Comparison of ENCODE assay signal across 36 cellular contexts in the genomic region with DNA sequence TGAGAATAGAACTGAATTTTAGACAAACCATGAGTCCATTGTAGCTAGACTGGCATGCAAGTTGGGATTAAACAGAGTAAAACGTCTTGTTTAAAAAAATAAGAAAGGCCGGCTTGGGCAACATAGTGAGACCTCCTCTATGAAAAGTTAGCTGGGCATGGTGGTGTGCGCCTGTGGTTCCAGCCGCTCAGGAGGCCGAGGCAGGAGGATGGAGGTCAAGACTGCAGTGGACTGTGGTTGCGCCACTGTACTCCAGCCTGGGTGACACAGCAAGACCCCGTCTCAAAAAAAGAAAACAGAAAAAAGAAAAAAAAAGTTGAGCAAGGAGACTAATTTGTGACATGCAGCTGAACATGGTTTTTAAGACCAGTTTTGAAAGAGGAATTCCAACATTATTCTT. TPM values are rescaled to one million over a fixed set of nuclear protein-coding genes. Genes with fewer than 3 reads are reported as not detected.
DNase-seq lines count a peak whose midpoint lies in the region; ATAC-seq and TF ChIP-seq lines count a peak whose summit lies in the region.
"Had no signal": no experiment of that assay in that cellular context is flagged by ENCODE, and none has a peak within 500 bp of the region (broad histone marks: within the 10 kb centered on the region; RNA-seq: fewer than 3 reads in every experiment).

No MANE protein-coding gene starts in this region.

- peak overlapping the region; percentile 49 for H3K27ac Mint-ChIP-seq in chondrocyte (ENCODE audit: unreplicated experiment)
- H3K27ac Mint-ChIP-seq in nephron progenitor cell: peak overlapping the region; percentile 79
- H3K27ac Mint-ChIP-seq in neural progenitor cell: peak overlapping the region; percentile 42
- H3K27ac Mint-ChIP-seq: B cell; CD4-positive, alpha-beta memory T cell; CD4-positive, alpha-beta T cell; CD4-positive, CD25-positive, alpha-beta regulatory T cell; CD8-positive, alpha-beta T cell had no signal

- intact Hi-C loops in vagina (cut with DNase I): no loop called here

- no peaks in the 10 kb centered on the region for H3K36me3 ChIP-seq in neural progenitor cell
- H3K36me3 ChIP-seq in vagina: peaks cover 0 to 14% of the 10 kb centered on the region in 2 donors
- peaks cover 10% of the 10 kb centered on the region for H3K36me3 ChIP-seq in right atrium auricular region
- H3K36me3 ChIP-seq: BE2C had no signal

- no peak overlapping the region for H3K4me3 Mint-ChIP-seq in chondrocyte (ENCODE audit: unreplicated experiment)
- no peak overlapping the region for H3K4me3 Mint-ChIP-seq in nephron progenitor cell
- H3K4me3 Mint-ChIP-seq in neural progenitor cell: no peak overlapping the region
- H3K4me3 Mint-ChIP-seq: B cell; CD14-positive monocyte; CD4-positive, alpha-beta memory T cell; CD4-positive, alpha-beta T cell; CD4-positive, CD25-positive, alpha-beta regulatory T cell; CD8-positive, alpha-beta memory T cell; CD8-positive, alpha-beta T cell had no signal

- H3K27me3 Mint-ChIP-seq in chondrocyte (ENCODE audit: low read depth): no peaks in the 10 kb centered on the region
- peaks cover 6% of the 10 kb centered on the region for H3K27me3 Mint-ChIP-seq in nephron progenitor cell (ENCODE audit: low read depth, poor library complexity)
- H3K27me3 Mint-ChIP-seq in neural progenitor cell (ENCODE audit: insufficient read depth, low read depth): peaks cover 4% of the 10 kb centered on the region
- H3K27me3 Mint-ChIP-seq: B cell; CD4-positive, alpha-beta memory T cell; CD4-positive, alpha-beta T cell; CD4-positive, CD25-positive, alpha-beta regulatory T cell had no signal

- H3K4me1 Mint-ChIP-seq in chondrocyte (ENCODE audit: low read depth) (no peaks in the 10 kb centered on the region), nephron progenitor cell (peaks cover 16% of the 10 kb centered on the region), neural progenitor cell (peaks cover 15% of the 10 kb centered on the region)
- H3K4me1 Mint-ChIP-seq: B cell; CD14-positive monocyte; CD4-positive, CD25-positive, alpha-beta regulatory T cell; CD8-positive, alpha-beta memory T cell had no signal

- H2AFZ ChIP-seq in neural progenitor cell (replicated peaks): no peak overlapping the region

- H3K4me1 ChIP-seq in neural progenitor cell (no peaks in the 10 kb centered on the region), vagina (no peaks in the 10 kb centered on the region), right atrium auricular region (no peaks in the 10 kb centered on the region)
- H3K4me1 ChIP-seq: A549, BLaER1, Caco-2 had no signal

- H3K9me3 Mint-ChIP-seq in chondrocyte (ENCODE audit: low read depth) (no peaks in the 10 kb centered on the region), nephron progenitor cell (no peaks in the 10 kb centered on the region), neural progenitor cell (no peaks in the 10 kb centered on the region)
- H3K9me3 Mint-ChIP-seq: CD14-positive monocyte; CD4-positive, alpha-beta memory T cell; CD4-positive, alpha-beta T cell; CD8-positive, alpha-beta memory T cell; CD8-positive, alpha-beta T cell had no signal

- no peaks in the 10 kb centered on the region for H4K20me1 ChIP-seq in neural progenitor cell (ENCODE audit: low read depth)
- H4K20me1 ChIP-seq: BLaER1; BLaER1 treated with 17β-estradiol and CSF1 and Interleukin-3, amounts not matched to agents 10 nM and 100 nM had no signal

- H3K4me3 ChIP-seq in neural progenitor cell (no peak overlapping the region), vagina (no peak overlapping the region), right atrium auricular region (no peak overlapping the region)
- H3K4me3 ChIP-seq: A549; BLaER1; BLaER1 treated with 17β-estradiol and CSF1 and Interleukin-3, amounts not matched to agents 10 nM and 100 nM had no signal

- ATAC-seq in HG03139 (IDR thresholded peaks at IDR 0.05; ENCODE audit: unreplicated experiment): no peak
- ATAC-seq: A549; CD8-positive, alpha-beta T cell had no signal

- DNase-seq in chondrocyte (ENCODE audit: low spot score): peak; percentile 22
- DNase-seq in nephron progenitor cell: no peak
- no peak for DNase-seq in neural progenitor cell (ENCODE audit: low spot score)
- no peak for DNase-seq in vagina (ENCODE audit: extremely low spot score in 2 of 2)
- DNase-seq in right atrium auricular region (ENCODE audit: low spot score): no peak
- DNase-seq: 8988T; ACHN; AML-193; BE2C; C1 segment of cervical spinal cord; Caco-2; Calu3; CD4-positive, alpha-beta memory T cell; CD4-positive, alpha-beta T cell; CD4-positive, CD25-positive, alpha-beta regulatory T cell; CD8-positive, alpha-beta memory T cell; CD8-positive, alpha-beta T cell; COR-L47; DMS 273 treated with DMSO at 0.1 percent for 48 hours; DMS153; DMS53; DMS79; DMS79 treated with DMSO at 0.1 percent for 48 hours; DND-41; EL had no signal

- TF ChIP-seq POLR2A in vagina (IDR thresholded peaks at IDR 0.05): no peak

- H3K4me2 ChIP-seq in neural progenitor cell: no peak overlapping the region
- H3K4me2 ChIP-seq: A549; BLaER1; BLaER1 treated with 17β-estradiol and CSF1 and Interleukin-3, amounts not matched to agents 10 nM and 100 nM had no signal

- H3F3A ChIP-seq in neural progenitor cell (ENCODE audit: low read depth): no peaks in the 10 kb centered on the region

- no peak overlapping the region for H3K9ac ChIP-seq in neural progenitor cell
- H3K9ac ChIP-seq: BLaER1; BLaER1 treated with 17β-estradiol and CSF1 and Interleukin-3, amounts not matched to agents 10 nM and 100 nM had no signal

- no peaks in the 10 kb centered on the region for H3K79me2 ChIP-seq in neural progenitor cell (ENCODE audit: low read depth)

- TF ChIP-seq CTCF in chondrocyte (IDR thresholded peaks at IDR 0.05): no peak
- TF ChIP-seq CTCF in nephron progenitor cell (IDR thresholded peaks at IDR 0.05): no peak
- TF ChIP-seq CTCF in neural progenitor cell (IDR thresholded peaks at IDR 0.05): no peak
- TF ChIP-seq CTCF in vagina (IDR thresholded peaks at IDR 0.05): no peak
- no peak for TF ChIP-seq CTCF in right atrium auricular region (IDR thresholded peaks at IDR 0.05)

- H3K36me3 Mint-ChIP-seq in chondrocyte (ENCODE audit: low read depth) (peaks cover 19% of the 10 kb centered on the region), nephron progenitor cell (ENCODE audit: low read depth) (no peaks in the 10 kb centered on the region), neural progenitor cell (peaks cover 3% of the 10 kb centered on the region)

- H3K27ac ChIP-seq in neural progenitor cell (no peak overlapping the region), vagina (no peak overlapping the region), right atrium auricular region (no peak overlapping the region)
- H3K27ac ChIP-seq: 22Rv1; A549; BLaER1; BLaER1 treated with 17β-estradiol and CSF1 and Interleukin-3, amounts not matched to agents 10 nM and 100 nM; C4-2B had no signal

- H3K9me3 ChIP-seq in neural progenitor cell (ENCODE audit: low read depth): no peaks in the 10 kb centered on the region
- H3K9me3 ChIP-seq in vagina: no peaks in the 10 kb centered on the region
- H3K9me3 ChIP-seq in right atrium auricular region: no peaks in the 10 kb centered on the region
- H3K9me3 ChIP-seq: A549; BE2C; BLaER1; BLaER1 treated with 17β-estradiol and CSF1 and Interleukin-3, amounts not matched to agents 10 nM and 100 nM; Caco-2 had no signal

- no peaks in the 10 kb centered on the region for H3K27me3 ChIP-seq in neural progenitor cell
- H3K27me3 ChIP-seq in vagina: no peaks in the 10 kb centered on the region
- no peaks in the 10 kb centered on the region for H3K27me3 ChIP-seq in right atrium auricular region
- H3K27me3 ChIP-seq: BE2C; BLaER1; BLaER1 treated with 17β-estradiol and CSF1 and Interleukin-3, amounts not matched to agents 10 nM and 100 nM had no signal

RNA-seq across cellular contexts. Expression of a gene that starts 23.5 kb away (rescaled TPM):
- total RNA-seq in chondrocyte: 7.7 to 11.2 TPM (median 9.9 TPM) in 3 replicates
- total RNA-seq in neural progenitor cell (ENCODE audit: low replicate concordance): 6.7 and 22.8 TPM in 2 replicates
- 22.1 TPM for total RNA-seq in vagina
- total RNA-seq in right atrium auricular region: 10 to 100 TPM in 1 of 2 donors, 1 to 10 TPM in 1; 9.7 to 11.9 TPM

RNA-seq across cellular contexts. Expression of a gene that starts 36.6 kb away (rescaled TPM):
- total RNA-seq in chondrocyte: 0.05 to 0.08 TPM (median 0.07 TPM) in 3 replicates
- total RNA-seq in neural progenitor cell (ENCODE audit: low replicate concordance): not detected in 2 replicates
- total RNA-seq in vagina: not detected
- under 1 TPM; 0.04 to 0.07 TPM for total RNA-seq in right atrium auricular region
- total RNA-seq: A172; A673; B cell; Caco-2; CD4-positive, alpha-beta memory T cell; CD4-positive, alpha-beta T cell; CD4-positive, CD25-positive, alpha-beta regulatory T cell; CD8-positive, alpha-beta memory T cell; CD8-positive, alpha-beta T cell; Daoy had no signal

RNA-seq across cellular contexts. Expression of a gene that starts 41.2 kb away (rescaled TPM):
- total RNA-seq in chondrocyte: 13.8 to 19.6 TPM (median 16.5 TPM) in 3 replicates
- 41.0 and 50.5 TPM in 2 replicates for total RNA-seq in neural progenitor cell (ENCODE audit: low replicate concordance)
- 58.7 TPM for total RNA-seq in vagina
- total RNA-seq in right atrium auricular region: 10 to 100 TPM; 22.6 to 41.7 TPM
